1 cellular context compared by ENCODE assay signal in the genomic region with DNA sequence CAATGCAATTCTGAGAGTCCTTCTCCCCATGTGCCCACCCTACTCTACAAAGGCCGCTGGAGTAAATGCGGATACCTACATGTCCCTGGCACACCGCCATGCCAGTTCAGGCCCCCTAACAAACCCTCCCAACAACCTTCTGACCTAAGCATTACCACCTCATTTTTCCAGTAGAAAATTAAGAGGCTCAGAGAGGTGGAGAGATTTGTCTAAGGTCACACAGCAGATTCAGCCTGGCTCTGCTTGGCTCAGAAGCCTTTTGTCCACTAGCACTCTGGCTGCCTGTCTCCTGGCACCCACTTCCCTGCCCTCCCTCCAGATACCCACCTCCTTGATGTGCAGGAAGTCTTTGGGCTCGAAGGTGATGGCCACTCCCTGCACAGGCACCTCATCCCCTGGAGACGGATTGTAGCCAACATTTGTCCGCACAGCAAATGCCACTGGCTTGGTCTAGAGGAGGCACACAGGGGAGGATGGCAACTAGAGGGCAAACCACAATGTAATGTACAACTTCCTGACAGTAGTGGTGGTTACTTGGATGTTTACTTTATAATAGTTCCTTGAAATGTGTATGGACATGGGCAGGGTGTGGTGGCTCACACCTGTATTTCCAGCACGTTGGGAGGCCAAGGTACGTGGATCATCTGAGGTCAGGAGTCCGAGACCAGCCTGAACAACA.
TF ChIP-seq lines count a peak whose summit lies in the region.

No MANE protein-coding gene starts in this region.

TF ChIP-seq in K562, 482 proteins besides CTCF, POLR2A, EP300 and RAD21:
- TF ChIP-seq CBFA2T2 (conservative IDR thresholded peaks at IDR 0.05) (no peak), ZFP36 (IDR thresholded peaks at IDR 0.05; ENCODE audit: low read depth, low read length, partially characterized antibody) (peak; percentile 57), BRF1 (IDR thresholded peaks at IDR 0.05; ENCODE audit: borderline replicate concordance, extremely low read depth, insufficient read length) (no peak), ETS2 (tag; IDR thresholded peaks at IDR 0.05; ENCODE audit: borderline replicate concordance, poor library complexity, severe bottlenecking) (no peak), FOXA1 (IDR thresholded peaks at IDR 0.05; ENCODE audit: borderline replicate concordance) (no peak), RBM25 (IDR thresholded peaks at IDR 0.05; ENCODE audit: low read depth, low read length, severe bottlenecking) (peak; percentile 51)
